In the genomic region with DNA sequence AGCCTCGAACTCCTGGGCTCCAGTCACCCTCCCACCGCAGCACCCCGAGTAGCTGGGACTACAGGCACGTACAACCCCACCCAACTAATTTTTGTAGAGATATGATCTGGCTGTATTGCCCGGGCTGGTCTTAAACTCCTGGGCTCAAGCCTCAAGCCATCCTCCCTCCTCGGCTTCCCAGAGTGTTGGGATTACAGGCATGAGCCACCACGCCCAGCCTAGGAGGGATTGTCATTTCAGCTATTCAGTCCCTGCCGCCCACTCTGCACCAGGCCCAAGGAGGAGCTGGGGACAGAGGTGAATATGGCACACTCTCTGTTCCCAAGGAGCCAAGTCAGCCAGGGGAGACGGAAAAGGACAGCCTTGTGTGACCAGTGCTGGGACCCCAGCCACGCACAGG, we compare ENCODE assay signal across 27 cellular contexts.
"Had no signal": no experiment of that assay in that cellular context is flagged by ENCODE, and none has a peak within 500 bp of the region (broad histone marks: within the 10 kb centered on the region; RNA-seq: fewer than 3 reads in every experiment).

No MANE protein-coding gene starts in this region.

- H3K36me3 ChIP-seq: gastrocnemius medialis, left ventricle myocardium inferior, pancreas, prostate gland, sigmoid colon, stomach, suprapubic skin, tibial artery had no signal

- DNase-seq: activated B cell treated with CpG ODN at 0.5 μM for 24 hours; activated CD4-positive, alpha-beta T cell treated with anti-CD3 and anti-CD28 coated beads, Interleukin-2, amount 50 U/mL, for 1 hour; activated CD8-positive, alpha-beta T cell treated with anti-CD3 and anti-CD28 coated beads for 36 hours; activated gamma-delta T cell treated with Interleukin-2 at 50 U/mL for 16 hours; activated T-cell treated with anti-CD3 and anti-CD28 coated beads, Interleukin-2, amount 50 U/mL, for 4 hours; aorta; body of pancreas; dermis blood vessel endothelial cell; effector CD4-positive, alpha-beta T cell; gastrocnemius medialis; glutamatergic neuron; left ventricle myocardium inferior; naive thymus-derived CD4-positive, alpha-beta T cell; nucleus accumbens; pancreas; retina; sigmoid colon; stimulated activated CD4-positive, alpha-beta T cell treated with anti-CD3 and anti-CD28 coated beads, Interleukin-2, amount 100 ng/mL, for 24 hours; stimulated activated naive B cell treated with anti-CD40 and anti-IgM and Interleukin-4, amounts not matched to agents 10 μg/mL and 1 μg/mL and 100 μg/mL, for 72 hours; stomach; T-helper 2 cell; tibial artery had no signal

- H3K4me1 ChIP-seq: body of pancreas, left ventricle myocardium inferior, pancreas, prostate gland, sigmoid colon, stomach had no signal

- H3K4me2 ChIP-seq: smooth muscle cell had no signal

- H3K4me3 ChIP-seq: body of pancreas, gastrocnemius medialis, left ventricle myocardium inferior, pancreas, prostate gland, sigmoid colon, smooth muscle cell, stomach, suprapubic skin, tibial artery had no signal

- H3K9me3 ChIP-seq: body of pancreas, gastrocnemius medialis, left ventricle myocardium inferior, pancreas, prostate gland, sigmoid colon, stomach, suprapubic skin, tibial artery had no signal

- H3K27ac ChIP-seq: body of pancreas, epithelial cell of prostate, gastrocnemius medialis, left ventricle myocardium inferior, pancreas, prostate gland, sigmoid colon, stomach, suprapubic skin, tibial artery had no signal

- ATAC-seq: activated CD8-positive, alpha-beta T cell treated with anti-CD3 and anti-CD28 coated beads for 36 hours; activated T-cell treated with anti-CD3 and anti-CD28 coated beads, Interleukin-2, amount 50 U/mL, for 4 hours; activated T-helper 17 cell treated with anti-CD3 and anti-CD28 coated beads, Interleukin-2, amount 50 U/mL, for 72 hours; body of pancreas; gastrocnemius medialis; naive thymus-derived CD4-positive, alpha-beta T cell; pancreas; stimulated activated naive B cell treated with anti-CD40 and anti-IgM and Interleukin-4, amounts not matched to agents 10 μg/mL and 1 μg/mL and 100 μg/mL, for 72 hours had no signal

- H3K27me3 ChIP-seq: body of pancreas, gastrocnemius medialis, pancreas, sigmoid colon, stomach, suprapubic skin had no signal
